1 cellular context compared by ENCODE assay signal in genomic region chr3:197746801-197747237, GRCh38.
A peak's percentile ranks its signal among the peaks of the same experiment; 100 is the strongest.
TF ChIP-seq lines count a peak whose summit lies in the region.

No MANE protein-coding gene starts in this region.

TF ChIP-seq in K562, 482 proteins besides CTCF, POLR2A, EP300 and RAD21:
- TF ChIP-seq MTA1 (IDR thresholded peaks at IDR 0.05; ENCODE audit: borderline replicate concordance), result 0 out of 2 replicates have a peak, but pooled peaks have one; percentile 29
- TF ChIP-seq CHD4 (IDR thresholded peaks at IDR 0.05; ENCODE audit: insufficient read depth, insufficient replicate concordance, low read depth, low read length, poor library complexity, severe bottlenecking), result peak; percentile 64
- no peak for TF ChIP-seq DPF2 (IDR thresholded peaks at IDR 0.05)
- TF ChIP-seq RCOR1 (IDR thresholded peaks at IDR 0.05; ENCODE audit: borderline replicate concordance in 1 of 2, low read depth in 2 of 2, low read length in 2 of 2), result peak in 1 of 2 experiments; percentile 47; a peak in 1 of 4 replicates
- 0 out of 2 replicates have a peak, but pooled peaks have one; percentile 43 for TF ChIP-seq E2F1 (CRISPR knock-in tag; IDR thresholded peaks at IDR 0.05)
- TF ChIP-seq PCBP1 (IDR thresholded peaks at IDR 0.05; ENCODE audit: low read depth, low read length, poor library complexity, severe bottlenecking), result no peak
- no peak for TF ChIP-seq SRSF7 (optimal IDR thresholded peaks at IDR 0.05; ENCODE audit: low read depth, low read length)
- no peak for TF ChIP-seq L3MBTL2 (IDR thresholded peaks at IDR 0.05)
- no peak for TF ChIP-seq NR2C2 (CRISPR knock-in tag; IDR thresholded peaks at IDR 0.05)
- peak; percentile 63; the same call in 1 of the 2 replicates for TF ChIP-seq NR2C2 (tag; IDR thresholded peaks at IDR 0.05)
- TF ChIP-seq ZNF3 (CRISPR knock-in tag; IDR thresholded peaks at IDR 0.05), result peak; percentile 74; the same call in 1 of the 2 replicates
- peak; percentile 64 for TF ChIP-seq NFIC (IDR thresholded peaks at IDR 0.05)
- peak; percentile 51; the same call in 1 of the 2 replicates for TF ChIP-seq NR2C1 (IDR thresholded peaks at IDR 0.05)
- TF ChIP-seq NR2C1 (tag; IDR thresholded peaks at IDR 0.05), result 0 out of 2 replicates have a peak, but pooled peaks have one; percentile 9
- TF ChIP-seq TEAD4 (IDR thresholded peaks at IDR 0.05; ENCODE audit: low read length), result peak; percentile 5; the same call in 1 of the 2 replicates
- TF ChIP-seq TEAD4 (CRISPR knock-in tag; IDR thresholded peaks at IDR 0.05; ENCODE audit: borderline replicate concordance), result no peak
- TF ChIP-seq ZNF384 (IDR thresholded peaks at IDR 0.05; ENCODE audit: low read depth, low read length), result 0 out of 2 replicates have a peak, but pooled peaks have one; percentile 54
- TF ChIP-seq ZBTB2 (IDR thresholded peaks at IDR 0.05), result no peak
- TF ChIP-seq JUN (IDR thresholded peaks at IDR 0.05; ENCODE audit: borderline replicate concordance, low read depth, low read length), result 0 out of 2 replicates have a peak, but pooled peaks have one; percentile 1
- no peak for TF ChIP-seq JUN (CRISPR knock-in tag; IDR thresholded peaks at IDR 0.05; ENCODE audit: borderline replicate concordance)
- TF ChIP-seq SPI1 (IDR thresholded peaks at IDR 0.05; ENCODE audit: borderline replicate concordance, low read depth, low read length), result peak; percentile 80; the same call in 1 of the 2 replicates
- peak; percentile 67 for TF ChIP-seq BCOR (IDR thresholded peaks at IDR 0.05)
- TF ChIP-seq KDM1A (IDR thresholded peaks at IDR 0.05), result peak; percentile 56 to 58; a peak in 3 of 4 replicates
- no peak for TF ChIP-seq ZNF830 (CRISPR knock-in tag; IDR thresholded peaks at IDR 0.05)
- no peak for TF ChIP-seq NCOR1 (IDR thresholded peaks at IDR 0.05)
- 0 out of 4 replicates have a peak, but pooled peaks of 1 of the 2 experiments have one; percentile 13 for TF ChIP-seq ETV6 (IDR thresholded peaks at IDR 0.05; ENCODE audit: borderline replicate concordance in 1 of 2, low read depth in 2 of 2, low read length in 1 of 2)
- no peak for TF ChIP-seq ETV6 (CRISPR knock-in tag; IDR thresholded peaks at IDR 0.05; ENCODE audit: borderline replicate concordance)
- TF ChIP-seq ESRRA (IDR thresholded peaks at IDR 0.05; ENCODE audit: borderline replicate concordance, low read depth), result 0 out of 2 replicates have a peak, but pooled peaks have one; percentile 20
- TF ChIP-seq ATF3 (IDR thresholded peaks at IDR 0.05), result no peak
- 0 out of 2 replicates have a peak, but pooled peaks have one; percentile 27 for TF ChIP-seq ATF3 (CRISPR knock-in tag; conservative IDR thresholded peaks at IDR 0.05)
- no peak for TF ChIP-seq PCBP2 (IDR thresholded peaks at IDR 0.05; ENCODE audit: low read depth, low read length, poor library complexity, severe bottlenecking)
- TF ChIP-seq MBD2 (IDR thresholded peaks at IDR 0.05; ENCODE audit: borderline replicate concordance, low read depth), result no peak
- peak in 1 of 2 experiments; percentile 40 for TF ChIP-seq AFF1 (IDR thresholded peaks at IDR 0.05; ENCODE audit: low read depth in 1 of 2, partially characterized antibody in 2 of 2)
- TF ChIP-seq E2F4 (CRISPR knock-in tag; IDR thresholded peaks at IDR 0.05; ENCODE audit: low read depth), result no peak
- TF ChIP-seq ZNF143 (CRISPR knock-in tag; IDR thresholded peaks at IDR 0.05), result peak; percentile 69
- TF ChIP-seq FOXP4 (CRISPR knock-in tag; IDR thresholded peaks at IDR 0.05; ENCODE audit: borderline replicate concordance), result no peak
- no peak; the same call in 1 of the 2 replicates for TF ChIP-seq CC2D1A (IDR thresholded peaks at IDR 0.05)
- peak; percentile 74 for TF ChIP-seq RBM25 (IDR thresholded peaks at IDR 0.05; ENCODE audit: low read depth, low read length, severe bottlenecking)
- TF ChIP-seq MYC (IDR thresholded peaks at IDR 0.05; ENCODE audit: low read depth, low read length), result 0 out of 2 replicates have a peak, but pooled peaks have one; percentile 17
- no peak for TF ChIP-seq MYC (CRISPR knock-in tag; IDR thresholded peaks at IDR 0.05; ENCODE audit: borderline replicate concordance, low read depth)
- TF ChIP-seq HDAC2 (IDR thresholded peaks at IDR 0.05), result peak; percentile 32; the same call in 1 of the 2 replicates
- no peak for TF ChIP-seq MAX (CRISPR knock-in tag; IDR thresholded peaks at IDR 0.05)
- no peak for TF ChIP-seq ATF2 (CRISPR knock-in tag; IDR thresholded peaks at IDR 0.05)
